ENCODE assay signal across 1 cellular context in the genomic region with DNA sequence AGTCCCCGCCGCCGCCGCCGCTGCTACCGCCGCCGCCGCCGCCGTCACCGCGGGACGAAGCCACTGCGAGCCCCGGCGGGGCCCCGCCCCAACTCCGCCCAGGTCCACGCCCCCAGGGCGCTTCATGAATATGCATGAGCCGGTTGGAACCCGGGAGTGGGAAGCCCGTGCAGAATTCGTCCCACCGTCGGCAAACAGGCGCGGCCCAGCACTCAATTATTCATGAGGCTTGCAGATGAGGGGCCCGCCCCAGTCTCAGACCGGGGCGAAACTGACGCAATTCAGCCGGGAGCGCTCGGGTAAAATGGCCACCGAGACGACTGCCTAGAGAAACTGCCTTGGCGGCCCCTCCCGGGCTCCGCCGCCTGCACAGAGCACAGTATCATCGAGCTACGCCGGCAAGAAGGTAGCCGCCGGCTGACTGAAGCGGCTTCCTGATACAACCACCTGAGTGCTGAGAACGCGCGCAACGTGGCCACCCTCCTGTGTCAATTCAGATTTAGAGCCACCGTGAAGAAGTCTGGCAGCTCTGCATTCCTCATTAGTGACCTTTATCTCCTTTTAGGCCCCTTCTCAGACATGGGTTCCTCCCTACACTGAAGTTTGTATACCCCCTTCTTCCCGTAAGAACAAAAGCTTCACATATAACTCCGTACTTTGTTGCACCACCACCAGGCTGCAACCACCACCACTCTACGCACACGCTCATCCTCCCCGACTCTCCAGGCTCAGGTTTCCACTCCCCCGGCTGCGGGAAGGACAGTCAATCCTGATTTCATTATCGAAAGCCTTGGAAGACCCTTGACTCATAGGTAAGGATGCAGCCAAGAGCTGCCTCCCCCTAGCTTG.
TF ChIP-seq lines count a peak whose summit lies in the region.

A gene with protein sequence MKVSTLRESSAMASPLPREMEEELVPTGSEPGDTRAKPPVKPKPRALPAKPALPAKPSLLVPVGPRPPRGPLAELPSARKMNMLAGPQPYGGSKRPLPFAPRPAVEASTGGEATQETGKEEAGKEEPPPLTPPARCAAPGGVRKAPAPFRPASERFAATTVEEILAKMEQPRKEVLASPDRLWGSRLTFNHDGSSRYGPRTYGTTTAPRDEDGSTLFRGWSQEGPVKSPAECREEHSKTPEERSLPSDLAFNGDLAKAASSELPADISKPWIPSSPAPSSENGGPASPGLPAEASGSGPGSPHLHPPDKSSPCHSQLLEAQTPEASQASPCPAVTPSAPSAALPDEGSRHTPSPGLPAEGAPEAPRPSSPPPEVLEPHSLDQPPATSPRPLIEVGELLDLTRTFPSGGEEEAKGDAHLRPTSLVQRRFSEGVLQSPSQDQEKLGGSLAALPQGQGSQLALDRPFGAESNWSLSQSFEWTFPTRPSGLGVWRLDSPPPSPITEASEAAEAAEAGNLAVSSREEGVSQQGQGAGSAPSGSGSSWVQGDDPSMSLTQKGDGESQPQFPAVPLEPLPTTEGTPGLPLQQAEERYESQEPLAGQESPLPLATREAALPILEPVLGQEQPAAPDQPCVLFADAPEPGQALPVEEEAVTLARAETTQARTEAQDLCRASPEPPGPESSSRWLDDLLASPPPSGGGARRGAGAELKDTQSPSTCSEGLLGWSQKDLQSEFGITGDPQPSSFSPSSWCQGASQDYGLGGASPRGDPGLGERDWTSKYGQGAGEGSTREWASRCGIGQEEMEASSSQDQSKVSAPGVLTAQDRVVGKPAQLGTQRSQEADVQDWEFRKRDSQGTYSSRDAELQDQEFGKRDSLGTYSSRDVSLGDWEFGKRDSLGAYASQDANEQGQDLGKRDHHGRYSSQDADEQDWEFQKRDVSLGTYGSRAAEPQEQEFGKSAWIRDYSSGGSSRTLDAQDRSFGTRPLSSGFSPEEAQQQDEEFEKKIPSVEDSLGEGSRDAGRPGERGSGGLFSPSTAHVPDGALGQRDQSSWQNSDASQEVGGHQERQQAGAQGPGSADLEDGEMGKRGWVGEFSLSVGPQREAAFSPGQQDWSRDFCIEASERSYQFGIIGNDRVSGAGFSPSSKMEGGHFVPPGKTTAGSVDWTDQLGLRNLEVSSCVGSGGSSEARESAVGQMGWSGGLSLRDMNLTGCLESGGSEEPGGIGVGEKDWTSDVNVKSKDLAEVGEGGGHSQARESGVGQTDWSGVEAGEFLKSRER (N-terminal part only) (minus strand): TSS at position 67 of the 849 bp plus-strand sequence. CDS start 3,067 bp downstream, outside the sequence.

TF ChIP-seq in SK-N-SH, 30 proteins besides CTCF, POLR2A, EP300 and RAD21 (continued from another document):
- TF ChIP-seq, protein P1, sequence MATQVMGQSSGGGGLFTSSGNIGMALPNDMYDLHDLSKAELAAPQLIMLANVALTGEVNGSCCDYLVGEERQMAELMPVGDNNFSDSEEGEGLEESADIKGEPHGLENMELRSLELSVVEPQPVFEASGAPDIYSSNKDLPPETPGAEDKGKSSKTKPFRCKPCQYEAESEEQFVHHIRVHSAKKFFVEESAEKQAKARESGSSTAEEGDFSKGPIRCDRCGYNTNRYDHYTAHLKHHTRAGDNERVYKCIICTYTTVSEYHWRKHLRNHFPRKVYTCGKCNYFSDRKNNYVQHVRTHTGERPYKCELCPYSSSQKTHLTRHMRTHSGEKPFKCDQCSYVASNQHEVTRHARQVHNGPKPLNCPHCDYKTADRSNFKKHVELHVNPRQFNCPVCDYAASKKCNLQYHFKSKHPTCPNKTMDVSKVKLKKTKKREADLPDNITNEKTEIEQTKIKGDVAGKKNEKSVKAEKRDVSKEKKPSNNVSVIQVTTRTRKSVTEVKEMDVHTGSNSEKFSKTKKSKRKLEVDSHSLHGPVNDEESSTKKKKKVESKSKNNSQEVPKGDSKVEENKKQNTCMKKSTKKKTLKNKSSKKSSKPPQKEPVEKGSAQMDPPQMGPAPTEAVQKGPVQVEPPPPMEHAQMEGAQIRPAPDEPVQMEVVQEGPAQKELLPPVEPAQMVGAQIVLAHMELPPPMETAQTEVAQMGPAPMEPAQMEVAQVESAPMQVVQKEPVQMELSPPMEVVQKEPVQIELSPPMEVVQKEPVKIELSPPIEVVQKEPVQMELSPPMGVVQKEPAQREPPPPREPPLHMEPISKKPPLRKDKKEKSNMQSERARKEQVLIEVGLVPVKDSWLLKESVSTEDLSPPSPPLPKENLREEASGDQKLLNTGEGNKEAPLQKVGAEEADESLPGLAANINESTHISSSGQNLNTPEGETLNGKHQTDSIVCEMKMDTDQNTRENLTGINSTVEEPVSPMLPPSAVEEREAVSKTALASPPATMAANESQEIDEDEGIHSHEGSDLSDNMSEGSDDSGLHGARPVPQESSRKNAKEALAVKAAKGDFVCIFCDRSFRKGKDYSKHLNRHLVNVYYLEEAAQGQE (IDR thresholded peaks at IDR 0.05; ENCODE audit: low read depth, low read length): no peak
- TF ChIP-seq GABPA (IDR thresholded peaks at IDR 0.05; ENCODE audit: low read depth): no peak
- peak; percentile 76; the same call in 1 of the 2 replicates for TF ChIP-seq YY1 (IDR thresholded peaks at IDR 0.05; ENCODE audit: low read depth)
- TF ChIP-seq, protein P2, sequence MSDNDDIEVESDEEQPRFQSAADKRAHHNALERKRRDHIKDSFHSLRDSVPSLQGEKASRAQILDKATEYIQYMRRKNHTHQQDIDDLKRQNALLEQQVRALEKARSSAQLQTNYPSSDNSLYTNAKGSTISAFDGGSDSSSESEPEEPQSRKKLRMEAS (IDR thresholded peaks at IDR 0.05; ENCODE audit: low read depth): peak; percentile 46; the same call in 1 of the 2 replicates
- TF ChIP-seq POLR2AphosphoS5 (IDR thresholded peaks at IDR 0.05; ENCODE audit: low read depth, low read length): peak; percentile 33
- peak; percentile 71; the same call in 1 of the 2 replicates for TF ChIP-seq TAF1 (IDR thresholded peaks at IDR 0.05; ENCODE audit: borderline replicate concordance, low read depth, low read length)
- TF ChIP-seq MXI1 (IDR thresholded peaks at IDR 0.05; ENCODE audit: low read depth, low read length): peak; percentile 55; the same call in 1 of the 2 replicates
- peak; percentile 64; the same call in 1 of the 2 replicates for TF ChIP-seq SIN3A (IDR thresholded peaks at IDR 0.05; ENCODE audit: borderline replicate concordance, low read depth, low read length)
